19 cellular contexts compared by ENCODE assay signal in the genomic region with DNA sequence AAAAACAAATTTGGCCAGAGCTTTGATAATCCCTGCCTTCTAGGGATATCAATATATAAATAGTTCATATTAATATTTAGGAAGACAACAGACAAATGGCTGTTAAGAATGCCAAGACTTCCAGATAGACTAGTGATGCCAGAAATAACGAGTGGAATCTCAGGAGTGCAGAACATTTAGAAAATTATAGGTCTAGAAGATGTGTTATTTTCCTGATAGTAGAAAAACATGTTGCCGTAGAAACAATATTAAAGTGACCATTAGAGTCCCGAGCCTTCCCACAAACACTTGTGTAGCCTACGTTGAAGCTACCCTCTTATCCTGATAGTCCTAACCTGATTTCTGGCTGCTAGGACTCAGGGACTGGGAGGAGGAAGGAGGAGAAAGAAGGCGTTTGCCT.
"Had no signal": no experiment of that assay in that cellular context is flagged by ENCODE, and none has a peak within 500 bp of the region (broad histone marks: within the 10 kb centered on the region; RNA-seq: fewer than 3 reads in every experiment).

No MANE protein-coding gene starts in this region.

- H3K4me3 ChIP-seq: coronary artery, dorsolateral prefrontal cortex, gastroesophageal sphincter, left ventricle myocardium inferior, lower lobe of right lung, skin epidermis had no signal

- H3K27ac ChIP-seq: coronary artery, dorsolateral prefrontal cortex, gastroesophageal sphincter, left ventricle myocardium inferior, lower lobe of right lung, neutrophil, skin epidermis had no signal

- ATAC-seq: gastroesophageal sphincter, left cardiac atrium, lower lobe of right lung, sciatic nerve had no signal

- DNase-seq: dorsolateral prefrontal cortex; effector CD8-positive, alpha-beta T cell; immature natural killer cell; kidney; left cardiac atrium; left ventricle myocardium inferior; lower lobe of right lung; midbrain; naive B cell; stimulated activated CD4-positive, alpha-beta T cell treated with anti-CD3 and anti-CD28 coated beads, Interleukin-12 subunit alpha, Interleukin-12 subunit beta, amount 100 ng/mL, for 4 hours; stimulated activated naive CD4-positive, alpha-beta T cell treated with Interleukin-2 at 50 U/mL for 16 hours had no signal

- H3K27me3 ChIP-seq: gastroesophageal sphincter, neutrophil had no signal

- H3K4me1 ChIP-seq: gastroesophageal sphincter had no signal

- H3K27ac Mint-ChIP-seq: immature natural killer cell, memory B cell, naive B cell, type B pancreatic cell had no signal

- H3K4me3 Mint-ChIP-seq: immature natural killer cell, memory B cell, naive B cell, nephron, type B pancreatic cell had no signal

- H3K4me1 Mint-ChIP-seq: immature natural killer cell had no signal

- H3K36me3 ChIP-seq: gastroesophageal sphincter, left ventricle myocardium inferior, lower lobe of right lung, neutrophil had no signal

- H3K9me3 Mint-ChIP-seq: immature natural killer cell had no signal
